ENCODE assay signal across 8 cellular contexts in the genomic region with DNA sequence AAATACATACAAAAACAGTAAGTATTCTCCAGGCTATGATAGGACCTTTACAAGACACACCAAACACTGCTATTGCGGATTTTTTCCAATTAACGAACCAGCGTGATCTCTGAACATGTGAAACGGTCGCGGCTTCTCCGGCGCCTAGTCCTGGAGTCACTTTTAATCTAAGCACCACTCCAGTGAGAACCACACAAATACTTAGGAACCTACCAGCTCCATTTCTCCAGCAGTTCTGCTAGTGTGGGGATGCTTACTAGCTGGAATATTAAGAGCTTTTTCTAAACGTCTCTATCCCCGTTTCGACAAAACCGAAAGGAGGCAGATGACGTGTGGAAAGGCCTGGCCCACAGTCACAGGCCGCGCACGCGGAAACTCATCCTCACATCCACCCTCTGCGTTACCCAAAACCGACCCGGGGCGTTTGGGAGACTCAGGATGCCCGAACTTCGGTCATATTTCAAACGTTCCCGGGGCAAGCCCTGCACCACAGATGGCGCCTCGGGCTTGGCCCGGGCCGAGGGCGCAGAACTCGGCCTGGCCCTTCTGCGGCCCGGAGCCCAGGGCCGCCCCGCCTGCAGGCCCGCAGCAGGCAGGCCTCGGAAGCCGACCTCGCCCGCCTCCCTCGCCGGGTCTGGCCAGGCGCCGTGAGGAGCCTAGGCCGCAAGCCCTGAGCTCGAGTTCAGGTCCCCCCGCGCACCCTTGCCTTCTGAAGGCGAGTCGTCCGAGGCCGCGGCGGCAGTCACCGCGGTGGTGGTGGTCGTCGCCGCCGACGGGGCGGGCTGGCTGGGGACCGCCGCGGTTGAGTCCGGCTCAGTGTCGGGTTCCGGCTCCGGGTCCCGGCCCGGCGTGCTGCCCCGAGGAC. TPM values are rescaled to one million over a fixed set of nuclear protein-coding genes. Genes with fewer than 3 reads are reported as not detected.
DNase-seq lines count a peak whose midpoint lies in the region; ATAC-seq lines count a peak whose summit lies in the region.

No MANE protein-coding gene starts in this region.

- ATAC-seq in HG02885 (IDR thresholded peaks at IDR 0.05; ENCODE audit: poor library complexity, unreplicated experiment) = peak; percentile 30
- peak; percentile 44 for ATAC-seq in effector memory CD8-positive, alpha-beta T cell (replicated peaks)

- peak overlapping the region; percentile 94 to 96 for H3K4me3 Mint-ChIP-seq in effector memory CD8-positive, alpha-beta T cell

- H3K36me3 Mint-ChIP-seq in effector memory CD8-positive, alpha-beta T cell (ENCODE audit: insufficient read depth) = peaks cover 59% of the 10 kb centered on the region

- H3K27me3 Mint-ChIP-seq in effector memory CD8-positive, alpha-beta T cell = no peaks in the 10 kb centered on the region

- H3K27ac Mint-ChIP-seq in effector memory CD8-positive, alpha-beta T cell = peak overlapping the region; percentile 100

- H3K4me1 Mint-ChIP-seq in effector memory CD8-positive, alpha-beta T cell (ENCODE audit: low read depth in 2 of 2) = peaks cover 18 to 26% of the 10 kb centered on the region in 2 donors

- DNase-seq in NCI-H82 (lab: John Stamatoyannopoulos, UW) = peak; percentile 49
- DNase-seq in NCI-H82 treated with DMSO at 0.1 percent for 48 hours (lab: John Stamatoyannopoulos, UW; ENCODE audit: unreplicated experiment) = no peak
- peak; percentile 55 for DNase-seq in NCI-H2171 (lab: John Stamatoyannopoulos, UW)
- DNase-seq in activated CD8-positive, alpha-beta memory T cell treated with anti-CD3 and anti-CD28 coated beads for 4 hours (ENCODE audit: low read depth in 2 of 2) = peak; percentile 52 to 69
- peak; percentile 64 to 73 (median 67) for DNase-seq in effector memory CD8-positive, alpha-beta T cell
- peak; percentile 93 for DNase-seq in mesenteric fat pad (ENCODE audit: low spot score)
- peak; percentile 55 for DNase-seq in stimulated activated CD8-positive, alpha-beta memory T cell treated with anti-CD3 and anti-CD28 coated beads, Interleukin-15, amount 100 ng/mL, for 1 hour (ENCODE audit: low read depth)

- H3K9me3 Mint-ChIP-seq in effector memory CD8-positive, alpha-beta T cell = no peaks in the 10 kb centered on the region

RNA-seq across cellular contexts. Expression of gene FNBP4, which starts 0.5 kb away (rescaled TPM):
- total RNA-seq in mesenteric fat pad = 89.9 TPM

RNA-seq across cellular contexts. Expression of gene AGBL2, which starts 51.4 kb away (rescaled TPM):
- total RNA-seq in mesenteric fat pad = 0.42 TPM
